9 cellular contexts compared by ENCODE assay signal in genomic region chr5:149264432-149265069, GRCh38. TPM values are rescaled to one million over a fixed set of nuclear protein-coding genes. Genes with fewer than 3 reads are reported as not detected.
DNase-seq lines count a peak whose midpoint lies in the region; ATAC-seq and TF ChIP-seq lines count a peak whose summit lies in the region.
"Had no signal": no experiment of that assay in that cellular context is flagged by ENCODE, and none has a peak within 500 bp of the region (broad histone marks: within the 10 kb centered on the region; RNA-seq: fewer than 3 reads in every experiment).

No MANE protein-coding gene starts in this region.

- peak; percentile 63 for ATAC-seq in activated CD8-positive, alpha-beta T cell treated with anti-CD3 and anti-CD28 coated beads, Interleukin-2, amount 10 ng/mL, durations not matched to agents 7 days and 5 days

- in situ Hi-C loops in GM13977 (cut with MboI; ENCODE audit: low pct_unique_long_range_greater_than_20kb, low sequenced_read_pairs, unreplicated experiment) = loop anchor here (25.0 kb wide), 1 partner anchor 527 kb away; no protein-coding TSS in a partner anchor

- peaks cover 23% of the 10 kb centered on the region for H3K4me1 Mint-ChIP-seq in HFFc6 (ENCODE audit: low read depth)
- H3K4me1 Mint-ChIP-seq in activated CD8-positive, alpha-beta T cell treated with anti-CD3 and anti-CD28 coated beads, Interleukin-2, amount 10 ng/mL, durations not matched to agents 7 days and 5 days (ENCODE audit: low read depth) = no peaks in the 10 kb centered on the region
- peaks cover 8% of the 10 kb centered on the region for H3K4me1 Mint-ChIP-seq in glutamatergic neuron (ENCODE audit: low read depth, unreplicated experiment)

- peaks cover 9% of the 10 kb centered on the region for H3K27me3 Mint-ChIP-seq in HFFc6 (ENCODE audit: insufficient read depth)
- peaks cover 21% of the 10 kb centered on the region for H3K27me3 Mint-ChIP-seq in activated CD8-positive, alpha-beta T cell treated with anti-CD3 and anti-CD28 coated beads, Interleukin-2, amount 10 ng/mL, durations not matched to agents 7 days and 5 days (ENCODE audit: low read depth)
- peaks cover 8% of the 10 kb centered on the region for H3K27me3 Mint-ChIP-seq in glutamatergic neuron (ENCODE audit: unreplicated experiment)

- POLR2A ChIA-PET in activated CD8-positive, alpha-beta T cell treated with anti-CD3 and anti-CD28 coated beads, Interleukin-2, amount 10 ng/mL, durations not matched to agents 7 days and 5 days (lab: Charles Lee) = no interaction called here

- no peak overlapping the region for H3K4me3 Mint-ChIP-seq in HFFc6
- H3K4me3 Mint-ChIP-seq in activated CD8-positive, alpha-beta T cell treated with anti-CD3 and anti-CD28 coated beads, Interleukin-2, amount 10 ng/mL, durations not matched to agents 7 days and 5 days = no peak overlapping the region
- H3K4me3 Mint-ChIP-seq in glutamatergic neuron (ENCODE audit: unreplicated experiment) = no peak overlapping the region

- H3K27ac Mint-ChIP-seq in HFFc6 (no peak overlapping the region), glutamatergic neuron (ENCODE audit: unreplicated experiment) (no peak overlapping the region)
- H3K27ac Mint-ChIP-seq in activated CD8-positive, alpha-beta T cell treated with anti-CD3 and anti-CD28 coated beads, Interleukin-2, amount 10 ng/mL, durations not matched to agents 7 days and 5 days = no peak overlapping the region

- TF ChIP-seq CTCF in GM13977 (IDR thresholded peaks at IDR 0.05; ENCODE audit: extremely low read depth, insufficient read depth, missing control alignments) (peak; percentile 49), HFFc6 (IDR thresholded peaks at IDR 0.05) (peak; percentile 68; the same call in 1 of the 2 replicates), glutamatergic neuron (IDR thresholded peaks at IDR 0.05; ENCODE audit: partially characterized antibody, unreplicated experiment) (peak; percentile 58)

- peak; percentile 38 for DNase-seq in GM13977 (ENCODE audit: low spot score)
- no peak for DNase-seq in HFFc6
- peak; percentile 50 for DNase-seq in NCI-H2029 treated with DMSO at 0.1 percent for 48 hours (lab: John Stamatoyannopoulos, UW)
- peak; percentile 44 for DNase-seq in activated CD8-positive, alpha-beta T cell treated with anti-CD3 and anti-CD28 coated beads, Interleukin-2, amount 10 ng/mL, durations not matched to agents 7 days and 5 days
- peak; percentile 40 for DNase-seq in glutamatergic neuron
- DNase-seq in stimulated activated CD4-positive, alpha-beta T cell treated with anti-CD3 and anti-CD28 coated beads, Interleukin-2, amount 100 ng/mL, for 24 hours = peak; percentile 39 to 43
- DNase-seq in cortex of kidney (lab: John Stamatoyannopoulos, UW) = no peak
- DNase-seq in NOMO-1 treated with dmso at 0.1 percent for 144 hours (lab: John Stamatoyannopoulos, UW; ENCODE audit: unreplicated experiment) = no peak
- DNase-seq: right cardiac atrium had no signal

- CTCF ChIA-PET in activated CD8-positive, alpha-beta T cell treated with anti-CD3 and anti-CD28 coated beads, Interleukin-2, amount 10 ng/mL, durations not matched to agents 7 days and 5 days (lab: Charles Lee) = interaction anchor here (0.6 to 1.7 kb wide), 6 partner anchors 17 to 150 kb away, joined by 3 to 6 read pairs (median 3); partner anchors contain the start of gene ABLIM3

- H3K36me3 Mint-ChIP-seq in HFFc6 (ENCODE audit: low read depth) = peaks cover 23% of the 10 kb centered on the region
- H3K36me3 Mint-ChIP-seq in activated CD8-positive, alpha-beta T cell treated with anti-CD3 and anti-CD28 coated beads, Interleukin-2, amount 10 ng/mL, durations not matched to agents 7 days and 5 days (ENCODE audit: low read depth) = no peaks in the 10 kb centered on the region
- no peaks in the 10 kb centered on the region for H3K36me3 Mint-ChIP-seq in glutamatergic neuron (ENCODE audit: unreplicated experiment)

- H3K9me3 Mint-ChIP-seq in HFFc6 = peaks cover 13% of the 10 kb centered on the region
- H3K9me3 Mint-ChIP-seq in activated CD8-positive, alpha-beta T cell treated with anti-CD3 and anti-CD28 coated beads, Interleukin-2, amount 10 ng/mL, durations not matched to agents 7 days and 5 days (ENCODE audit: insufficient read depth) = no peaks in the 10 kb centered on the region
- H3K9me3 Mint-ChIP-seq in glutamatergic neuron (ENCODE audit: unreplicated experiment) = peaks cover 2% of the 10 kb centered on the region

RNA-seq across cellular contexts. Expression of gene AFAP1L1, which starts 7.1 kb away (rescaled TPM):
- total RNA-seq in HFFc6 (2021; fragmentation: NEBNext Ultra II Directional; extraction: Animal tissue kit (Norgen Biotek cat#: 25700)) = 1 to 10 TPM; 3.2 to 7.5 (median 5.4) TPM
- not detected for total RNA-seq in activated CD8-positive, alpha-beta T cell treated with anti-CD3 and anti-CD28 coated beads, Interleukin-2, amount 10 ng/mL, durations not matched to agents 7 days and 5 days
- total RNA-seq in glutamatergic neuron (ENCODE audit: unreplicated experiment) = 0.25 TPM

Comparison
In these comparisons a context has a peak if more than half of its experiments do, and no peak if none do; other contexts are left out.
1. DNase-seq: peak in GM13977 (single experiment), NCI-H2029 treated with DMSO at 0.1 percent for 48 hours (single experiment), activated CD8-positive, alpha-beta T cell treated with anti-CD3 and anti-CD28 coated beads, Interleukin-2, amount 10 ng/mL, durations not matched to agents 7 days and 5 days (single experiment), glutamatergic neuron (single experiment) and stimulated activated CD4-positive, alpha-beta T cell treated with anti-CD3 and anti-CD28 coated beads, Interleukin-2, amount 100 ng/mL, for 24 hours (2 of 2); none in HFFc6 (single experiment), cortex of kidney (single experiment) and NOMO-1 treated with dmso at 0.1 percent for 144 hours (single experiment).
2. Peak in every context shown above with its lines, with median percentiles within 50 percentile points of each other: CTCF ChIP-seq.